Comparison of ENCODE assay signal across 13 cellular contexts in the genomic region with DNA sequence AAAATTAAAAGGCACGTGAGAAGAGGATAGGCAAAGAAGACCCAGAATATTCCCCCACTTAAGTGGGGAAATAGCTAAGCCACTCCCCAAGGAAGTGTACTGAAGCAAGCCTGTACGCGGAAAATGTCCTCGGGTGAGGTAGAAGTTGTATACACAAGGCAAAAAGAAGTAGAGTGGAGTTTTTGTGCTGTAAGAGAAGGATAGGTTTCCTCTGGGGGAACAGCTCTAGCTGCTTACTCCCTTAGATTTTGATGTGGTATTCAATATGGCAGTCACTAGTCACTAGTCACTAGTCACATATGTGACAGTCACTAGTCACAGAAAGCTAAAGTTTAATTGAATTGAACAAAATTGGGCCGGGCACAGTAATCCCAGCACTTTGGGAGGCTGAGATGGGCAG. TPM values are rescaled to one million over a fixed set of nuclear protein-coding genes. Genes with fewer than 3 reads are reported as not detected.
A peak's percentile ranks its signal among the peaks of the same experiment; 100 is the strongest.
DNase-seq lines count a peak whose midpoint lies in the region; ATAC-seq and TF ChIP-seq lines count a peak whose summit lies in the region.
"Had no signal": no experiment of that assay in that cellular context is flagged by ENCODE, and none has a peak within 500 bp of the region (broad histone marks: within the 10 kb centered on the region; RNA-seq: fewer than 3 reads in every experiment).

No MANE protein-coding gene starts in this region.

- H3K9me2 ChIP-seq in MM.1S (replicated peaks; ENCODE audit: insufficient read depth, low read length): no peaks in the 10 kb centered on the region

- no peaks in the 10 kb centered on the region for H3K27me3 Mint-ChIP-seq in CD4-positive, alpha-beta memory T cell
- H3K27me3 Mint-ChIP-seq in brain: peaks cover 13% of the 10 kb centered on the region
- no peaks in the 10 kb centered on the region for H3K27me3 Mint-ChIP-seq in natural killer cell treated with Interleukin-12 subunit alpha and Interleukin-12 subunit beta and Interleukin-15 and Interleukin-18, amount 100 ng/mL, for 72 hours

- peak overlapping the region; percentile 42 for H3K27ac ChIP-seq in A673 (ENCODE audit: low read depth, low read length, poor library complexity, severe bottlenecking)
- H3K27ac ChIP-seq in CD4-positive, alpha-beta memory T cell (ENCODE audit: low read depth, low read length): no peak overlapping the region
- H3K27ac ChIP-seq in MM.1S (ENCODE audit: low read length): no peak overlapping the region

- H3K4me3 Mint-ChIP-seq in CD4-positive, alpha-beta memory T cell: peak overlapping the region in 2 of 8 donors; percentile 9 to 22
- H3K4me3 Mint-ChIP-seq in brain: peak overlapping the region in 4 of 5 experiments; percentile 4 to 49 (median 23)
- no peak overlapping the region for H3K4me3 Mint-ChIP-seq in natural killer cell treated with Interleukin-12 subunit alpha and Interleukin-12 subunit beta and Interleukin-15 and Interleukin-18, amount 100 ng/mL, for 72 hours

- peaks cover 6% of the 10 kb centered on the region for H3K79me2 ChIP-seq in MM.1S (ENCODE audit: low read length)

- peaks cover 54 to 60% (median 56%) of the 10 kb centered on the region in 4 donors for H3K4me1 Mint-ChIP-seq in CD4-positive, alpha-beta memory T cell
- H3K4me1 Mint-ChIP-seq in brain: peaks cover 84% of the 10 kb centered on the region
- peaks cover 52 to 55% of the 10 kb centered on the region in 2 donors for H3K4me1 Mint-ChIP-seq in natural killer cell treated with Interleukin-12 subunit alpha and Interleukin-12 subunit beta and Interleukin-15 and Interleukin-18, amount 100 ng/mL, for 72 hours (ENCODE audit: low read depth in 2 of 2)

- peaks cover 21 to 26% of the 10 kb centered on the region in 2 donors for H3K36me3 Mint-ChIP-seq in CD4-positive, alpha-beta memory T cell
- H3K36me3 Mint-ChIP-seq in brain: peaks cover 34% of the 10 kb centered on the region
- peaks cover 12% of the 10 kb centered on the region for H3K36me3 Mint-ChIP-seq in natural killer cell treated with Interleukin-12 subunit alpha and Interleukin-12 subunit beta and Interleukin-15 and Interleukin-18, amount 100 ng/mL, for 72 hours

- H3K27me3 ChIP-seq in A673 (replicated peaks; ENCODE audit: insufficient read depth, low read depth, low read length, poor library complexity) (no peaks in the 10 kb centered on the region), MM.1S (replicated peaks; ENCODE audit: insufficient read depth, low read length) (no peaks in the 10 kb centered on the region)
- H3K27me3 ChIP-seq in CD4-positive, alpha-beta memory T cell (ENCODE audit: insufficient read depth, low read length): no peaks in the 10 kb centered on the region

- CTCF ChIA-PET in A673 (lab: Charles Lee): interaction anchor here (0.9 kb wide), 1 partner anchor 9 kb away, joined by 3 read pairs; no protein-coding TSS in a partner anchor
- CTCF ChIA-PET in CD4-positive, alpha-beta memory T cell (lab: Charles Lee; ENCODE audit: partially characterized antibody): interaction anchor here (0.7 to 16.1 kb wide), 7 partner anchors 10 to 97 kb away, joined by 4 to 224 read pairs (median 5); partner anchors contain the start of genes ANKRD34A and POLR3GL

- no peak overlapping the region for H3K9ac ChIP-seq in MM.1S (ENCODE audit: low read length)

- no peak overlapping the region for H2AFZ ChIP-seq in MM.1S (ENCODE audit: low read length)

- POLR2A ChIA-PET in A673 (lab: Charles Lee; ENCODE audit: low non-redundant PET): no interaction called here
- POLR2A ChIA-PET in CD4-positive, alpha-beta memory T cell (lab: Charles Lee; ENCODE audit: partially characterized antibody): interaction anchor here (0.7 to 29.8 kb wide), 8 partner anchors 2 to 134 kb away, joined by 3 to 1967 read pairs (median 66); partner anchors contain the start of genes ANKRD34A, LIX1L, PEX11B and POLR3GL

- DNase-seq in A673 (ENCODE audit: low spot score) (no peak), MM.1S (no peak), CD1c-positive myeloid dendritic cell (ENCODE audit: extremely low spot score) (no peak), SIG-M5 treated with dmso at 0.1 percent for 504 hours (lab: John Stamatoyannopoulos, UW; ENCODE audit: unreplicated experiment) (no peak)
- DNase-seq in CD4-positive, alpha-beta memory T cell: peak in 3 of 5 donors; percentile 34 to 57 (median 37)
- no peak for DNase-seq in natural killer cell treated with Interleukin-12 subunit alpha and Interleukin-12 subunit beta and Interleukin-15 and Interleukin-18, amount 100 ng/mL, for 72 hours (ENCODE audit: low spot score)
- DNase-seq: Calu3, NCI-H1417 treated with DMSO at 0.1 percent for 48 hours had no signal

- H3K9me3 ChIP-seq in A673 (ENCODE audit: low read depth, low read length, poor library complexity, severe bottlenecking): no peaks in the 10 kb centered on the region
- no peaks in the 10 kb centered on the region for H3K9me3 ChIP-seq in CD4-positive, alpha-beta memory T cell (ENCODE audit: control insufficient read depth in 1 of 2, low read length in 2 of 2)
- no peaks in the 10 kb centered on the region for H3K9me3 ChIP-seq in MM.1S (replicated peaks; ENCODE audit: insufficient read depth, low read length)

- peaks cover 0 to 4% (median 0%) of the 10 kb centered on the region in 8 donors for H3K9me3 Mint-ChIP-seq in CD4-positive, alpha-beta memory T cell
- peaks cover 0 to under 1% (median 0%) of the 10 kb centered on the region in 5 experiments for H3K9me3 Mint-ChIP-seq in brain
- H3K9me3 Mint-ChIP-seq in natural killer cell treated with Interleukin-12 subunit alpha and Interleukin-12 subunit beta and Interleukin-15 and Interleukin-18, amount 100 ng/mL, for 72 hours: no peaks in the 10 kb centered on the region

- no peak overlapping the region for H3K4me2 ChIP-seq in MM.1S (ENCODE audit: low read depth, low read length)

- no peak for ATAC-seq in natural killer cell treated with Interleukin-12 subunit alpha and Interleukin-12 subunit beta and Interleukin-15 and Interleukin-18, amount 100 ng/mL, for 72 hours
- no peak for ATAC-seq in GM21526 (IDR thresholded peaks at IDR 0.05; ENCODE audit: low FRiP score, unreplicated experiment)
- ATAC-seq: SK-N-SH treated with all-trans-retinoic acid at 6 μM for 48 hours had no signal

- H3F3A ChIP-seq in MM.1S (ENCODE audit: insufficient read depth, low read length): peaks cover 57% of the 10 kb centered on the region

- intact Hi-C loops in A673 (cut with micrococcal nuclease; ENCODE audit: unreplicated experiment): no loop called here
- intact Hi-C loops in CD4-positive, alpha-beta memory T cell (cut with micrococcal nuclease): loop anchor here (1.0 kb wide), 2 partner anchors 9 kb away; no protein-coding TSS in a partner anchor

- peak overlapping the region; percentile 6 to 96 (median 48) for H3K27ac Mint-ChIP-seq in CD4-positive, alpha-beta memory T cell
- peak overlapping the region; percentile 2 to 88 (median 18) for H3K27ac Mint-ChIP-seq in brain
- H3K27ac Mint-ChIP-seq in natural killer cell treated with Interleukin-12 subunit alpha and Interleukin-12 subunit beta and Interleukin-15 and Interleukin-18, amount 100 ng/mL, for 72 hours: peak overlapping the region; percentile 48 to 84

- peaks cover 35% of the 10 kb centered on the region for H3K4me1 ChIP-seq in A673 (ENCODE audit: insufficient read depth, low read length, poor library complexity, severe bottlenecking)
- peaks cover 76% of the 10 kb centered on the region for H3K4me1 ChIP-seq in CD4-positive, alpha-beta memory T cell (ENCODE audit: insufficient read depth, low read length)
- H3K4me1 ChIP-seq in MM.1S (ENCODE audit: low read length): peaks cover 38% of the 10 kb centered on the region

- TF ChIP-seq CTCF in A673 (conservative IDR thresholded peaks at IDR 0.05; ENCODE audit: low read depth, low read length): no peak
- no peak for TF ChIP-seq CTCF in brain (conservative IDR thresholded peaks at IDR 0.05)
- no peak for TF ChIP-seq CTCF in MM.1S (IDR thresholded peaks at IDR 0.05; ENCODE audit: low read length)

- H3K36me3 ChIP-seq in A673 (ENCODE audit: insufficient read depth, low read length, poor library complexity, severe bottlenecking) (peaks cover 24% of the 10 kb centered on the region), MM.1S (replicated peaks; ENCODE audit: insufficient read depth, low read length) (peaks cover 11% of the 10 kb centered on the region)
- peaks cover 15% of the 10 kb centered on the region for H3K36me3 ChIP-seq in CD4-positive, alpha-beta memory T cell (ENCODE audit: insufficient read depth, low read length)

- H4K20me1 ChIP-seq in MM.1S (ENCODE audit: insufficient read depth, low read length): 0 out of 2 replicates have a peak, but pooled peaks cover 4% of the 10 kb centered on the region

- no TSS peak for BruUV-seq in A673 (replicated peaks; lab: Mats Ljungman, UMichigan)

- H3K4me3 ChIP-seq in A673 (ENCODE audit: low read depth, low read length, poor library complexity, severe bottlenecking) (no peak overlapping the region), MM.1S (ENCODE audit: low read length) (no peak overlapping the region)
- H3K4me3 ChIP-seq in CD4-positive, alpha-beta memory T cell (ENCODE audit: low read length in 2 of 2): no peak overlapping the region

RNA-seq across cellular contexts. Expression of gene TXNIP, which starts 7.6 kb away (rescaled TPM):
- 27.3 and 36.4 TPM in 2 replicates for total RNA-seq in A673 (2021)
- total RNA-seq in CD4-positive, alpha-beta memory T cell: 100 to 1,000 TPM; 933 to 985 TPM
- polyA plus RNA-seq in CD4-positive, alpha-beta memory T cell: 1,000 to 10,000 TPM; 4,275 to 4,310 TPM
- polyA plus RNA-seq in brain (ENCODE audit: insufficient read depth, low read depth, low replicate concordance): 115 TPM
- 100 to 1,000 TPM in 1 of 2 donors, 10 to 100 TPM in 1; 87.8 to 347 TPM for total RNA-seq in natural killer cell treated with Interleukin-12 subunit alpha and Interleukin-12 subunit beta and Interleukin-15 and Interleukin-18, amount 100 ng/mL, for 72 hours

RNA-seq across cellular contexts. Expression of gene POLR3GL, which starts 24.3 kb away (rescaled TPM):
- 8.5 and 11.6 TPM in 2 replicates for total RNA-seq in A673 (2021)
- total RNA-seq in CD4-positive, alpha-beta memory T cell: 10 to 100 TPM; 36.6 to 38.3 TPM
- polyA plus RNA-seq in CD4-positive, alpha-beta memory T cell: 100 to 1,000 TPM in 1 of 2 donors, 10 to 100 TPM in 1; 95.3 to 164 TPM
- polyA plus RNA-seq in brain (ENCODE audit: insufficient read depth, low read depth, low replicate concordance): 47.1 TPM
- total RNA-seq in natural killer cell treated with Interleukin-12 subunit alpha and Interleukin-12 subunit beta and Interleukin-15 and Interleukin-18, amount 100 ng/mL, for 72 hours: 10 to 100 TPM; 17.8 to 26.4 TPM

RNA-seq across cellular contexts. Expression of gene ANKRD34A, which starts 24.4 kb away (rescaled TPM):
- total RNA-seq in A673 (2021): 1.6 and 2.2 TPM in 2 replicates
- total RNA-seq in CD4-positive, alpha-beta memory T cell: 1 to 10 TPM; 1.8 to 2.1 TPM
- under 1 TPM in 1 of 2 donors, not detected in 1; 0.60 TPM for polyA plus RNA-seq in CD4-positive, alpha-beta memory T cell
- 7.3 TPM for polyA plus RNA-seq in brain (ENCODE audit: insufficient read depth, low read depth, low replicate concordance)
- 1 to 10 TPM; 1.6 to 9.1 TPM for total RNA-seq in natural killer cell treated with Interleukin-12 subunit alpha and Interleukin-12 subunit beta and Interleukin-15 and Interleukin-18, amount 100 ng/mL, for 72 hours

RNA-seq across cellular contexts. Expression of gene LIX1L, which starts 31.0 kb away (rescaled TPM):
- total RNA-seq in A673 (2021): 39.6 and 40.1 TPM in 2 replicates
- 10 to 100 TPM; 64.5 to 66.1 TPM for total RNA-seq in CD4-positive, alpha-beta memory T cell
- 10 to 100 TPM; 35.3 to 35.7 TPM for polyA plus RNA-seq in CD4-positive, alpha-beta memory T cell
- polyA plus RNA-seq in brain (ENCODE audit: insufficient read depth, low read depth, low replicate concordance): 23.2 TPM
- total RNA-seq in natural killer cell treated with Interleukin-12 subunit alpha and Interleukin-12 subunit beta and Interleukin-15 and Interleukin-18, amount 100 ng/mL, for 72 hours: 10 to 100 TPM; 28.8 to 31.3 TPM

RNA-seq across cellular contexts. Expression of gene HJV, which starts 32.8 kb away (rescaled TPM):
- total RNA-seq in A673 (2021): 0.24 and 0.31 TPM in 2 replicates
- total RNA-seq in CD4-positive, alpha-beta memory T cell: not detected
- polyA plus RNA-seq in CD4-positive, alpha-beta memory T cell: not detected
- not detected for polyA plus RNA-seq in brain (ENCODE audit: insufficient read depth, low read depth, low replicate concordance)
- total RNA-seq in natural killer cell treated with Interleukin-12 subunit alpha and Interleukin-12 subunit beta and Interleukin-15 and Interleukin-18, amount 100 ng/mL, for 72 hours: not detected
- total RNA-seq: bronchial epithelial cell, Calu3, HT-29 had no signal

Comparison
In these comparisons a context has a peak if more than half of its experiments do, and no peak if none do; other contexts are left out.
1. DNase-seq: peak in CD4-positive, alpha-beta memory T cell (3 of 5); none in A673 (single experiment), natural killer cell treated with Interleukin-12 subunit alpha and Interleukin-12 subunit beta and Interleukin-15 and Interleukin-18, amount 100 ng/mL, for 72 hours (single experiment), MM.1S (single experiment), CD1c-positive myeloid dendritic cell (single experiment) and SIG-M5 treated with dmso at 0.1 percent for 504 hours (single experiment).
2. Peak in every context shown above with its lines, with median percentiles within 50 percentile points of each other: H3K27ac Mint-ChIP-seq.